Comparison of ENCODE assay signal across 1 cellular context in the genomic region with DNA sequence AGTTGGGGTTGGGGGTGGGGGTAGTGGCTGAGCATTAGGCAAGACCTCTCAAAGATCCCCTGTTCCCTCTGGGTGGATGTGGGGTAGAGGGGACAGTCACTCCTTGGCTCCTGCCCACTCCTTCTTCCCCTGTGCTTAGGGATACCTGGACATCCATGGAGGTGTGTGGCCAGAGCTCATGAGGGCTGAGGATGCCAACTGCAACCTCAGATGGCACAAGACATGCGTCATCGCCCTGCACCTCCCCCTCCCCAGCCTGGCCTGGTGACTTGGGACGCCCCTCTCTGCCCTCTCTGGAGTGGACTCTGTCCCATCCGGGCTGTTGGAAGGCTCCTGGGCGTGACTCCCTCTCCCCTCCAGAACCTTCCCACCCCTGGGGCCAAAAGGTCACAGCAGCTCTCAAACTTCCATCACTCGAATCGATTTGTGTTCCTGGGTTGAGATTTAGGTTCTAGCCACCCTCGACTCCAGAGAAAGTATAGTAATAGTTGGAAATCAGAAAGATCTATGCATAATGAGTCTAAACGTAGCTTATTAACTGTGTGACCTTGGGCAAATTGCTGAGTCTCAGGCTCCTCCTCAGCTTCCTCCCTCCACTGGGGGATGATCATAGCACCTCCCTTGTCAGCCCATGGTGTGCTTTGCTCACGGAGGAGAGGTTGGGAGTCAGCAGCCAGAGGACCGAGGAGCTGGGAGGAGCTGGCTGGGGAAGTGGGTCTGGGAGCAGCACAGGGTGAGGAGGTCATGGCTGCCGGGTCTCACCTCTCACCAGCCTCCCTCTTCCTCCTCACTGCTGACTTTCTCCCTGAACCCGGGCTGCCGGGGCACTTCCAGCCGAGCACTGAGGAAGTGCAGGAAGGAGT.
TF ChIP-seq lines count a peak whose summit lies in the region.

No MANE protein-coding gene starts in this region.

TF ChIP-seq in H1, 55 proteins besides CTCF, POLR2A, EP300 and RAD21:
- TF ChIP-seq CREB1 (IDR thresholded peaks at IDR 0.05) (no peak), EZH2 (IDR thresholded peaks at IDR 0.05; ENCODE audit: low read depth, low read length, severe bottlenecking) (no peak), TCF12 (IDR thresholded peaks at IDR 0.05; ENCODE audit: low read depth, low read length) (no peak), SP2 (IDR thresholded peaks at IDR 0.05; ENCODE audit: low read length) (no peak), JUN (IDR thresholded peaks at IDR 0.05; ENCODE audit: low read depth, low read length) (no peak), HDAC6 (IDR thresholded peaks at IDR 0.05; ENCODE audit: low read depth, low read length) (no peak), CHD2 (IDR thresholded peaks at IDR 0.05; ENCODE audit: low read length) (no peak), FOSL1 (IDR thresholded peaks at IDR 0.05; ENCODE audit: insufficient read depth, low read depth, low read length) (no peak), BACH1 (IDR thresholded peaks at IDR 0.05; ENCODE audit: low read length) (no peak), TAF1 (IDR thresholded peaks at IDR 0.05; ENCODE audit: low read depth, low read length) (no peak), SIX5 (IDR thresholded peaks at IDR 0.05; ENCODE audit: low read depth, low read length) (no peak), KDM1A (IDR thresholded peaks at IDR 0.05; ENCODE audit: borderline replicate concordance, low read length) (no peak), YY1 (IDR thresholded peaks at IDR 0.05; ENCODE audit: low read depth, low read length) (no peak), SIRT6 (IDR thresholded peaks at IDR 0.05; ENCODE audit: low read length) (no peak), RXRA (IDR thresholded peaks at IDR 0.05; ENCODE audit: insufficient read depth, low read depth, low read length) (no peak), GTF2F1 (IDR thresholded peaks at IDR 0.05; ENCODE audit: borderline replicate concordance, low read depth, low read length) (no peak), HDAC2 (IDR thresholded peaks at IDR 0.05; ENCODE audit: borderline replicate concordance in 1 of 2, low read depth in 2 of 2, low read length in 2 of 2) (no peak)
- TF ChIP-seq, protein P1, sequence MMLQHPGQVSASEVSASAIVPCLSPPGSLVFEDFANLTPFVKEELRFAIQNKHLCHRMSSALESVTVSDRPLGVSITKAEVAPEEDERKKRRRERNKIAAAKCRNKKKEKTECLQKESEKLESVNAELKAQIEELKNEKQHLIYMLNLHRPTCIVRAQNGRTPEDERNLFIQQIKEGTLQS (IDR thresholded peaks at IDR 0.05; ENCODE audit: insufficient read depth, low read depth, low read length), result no peak
- TF ChIP-seq, protein P2, sequence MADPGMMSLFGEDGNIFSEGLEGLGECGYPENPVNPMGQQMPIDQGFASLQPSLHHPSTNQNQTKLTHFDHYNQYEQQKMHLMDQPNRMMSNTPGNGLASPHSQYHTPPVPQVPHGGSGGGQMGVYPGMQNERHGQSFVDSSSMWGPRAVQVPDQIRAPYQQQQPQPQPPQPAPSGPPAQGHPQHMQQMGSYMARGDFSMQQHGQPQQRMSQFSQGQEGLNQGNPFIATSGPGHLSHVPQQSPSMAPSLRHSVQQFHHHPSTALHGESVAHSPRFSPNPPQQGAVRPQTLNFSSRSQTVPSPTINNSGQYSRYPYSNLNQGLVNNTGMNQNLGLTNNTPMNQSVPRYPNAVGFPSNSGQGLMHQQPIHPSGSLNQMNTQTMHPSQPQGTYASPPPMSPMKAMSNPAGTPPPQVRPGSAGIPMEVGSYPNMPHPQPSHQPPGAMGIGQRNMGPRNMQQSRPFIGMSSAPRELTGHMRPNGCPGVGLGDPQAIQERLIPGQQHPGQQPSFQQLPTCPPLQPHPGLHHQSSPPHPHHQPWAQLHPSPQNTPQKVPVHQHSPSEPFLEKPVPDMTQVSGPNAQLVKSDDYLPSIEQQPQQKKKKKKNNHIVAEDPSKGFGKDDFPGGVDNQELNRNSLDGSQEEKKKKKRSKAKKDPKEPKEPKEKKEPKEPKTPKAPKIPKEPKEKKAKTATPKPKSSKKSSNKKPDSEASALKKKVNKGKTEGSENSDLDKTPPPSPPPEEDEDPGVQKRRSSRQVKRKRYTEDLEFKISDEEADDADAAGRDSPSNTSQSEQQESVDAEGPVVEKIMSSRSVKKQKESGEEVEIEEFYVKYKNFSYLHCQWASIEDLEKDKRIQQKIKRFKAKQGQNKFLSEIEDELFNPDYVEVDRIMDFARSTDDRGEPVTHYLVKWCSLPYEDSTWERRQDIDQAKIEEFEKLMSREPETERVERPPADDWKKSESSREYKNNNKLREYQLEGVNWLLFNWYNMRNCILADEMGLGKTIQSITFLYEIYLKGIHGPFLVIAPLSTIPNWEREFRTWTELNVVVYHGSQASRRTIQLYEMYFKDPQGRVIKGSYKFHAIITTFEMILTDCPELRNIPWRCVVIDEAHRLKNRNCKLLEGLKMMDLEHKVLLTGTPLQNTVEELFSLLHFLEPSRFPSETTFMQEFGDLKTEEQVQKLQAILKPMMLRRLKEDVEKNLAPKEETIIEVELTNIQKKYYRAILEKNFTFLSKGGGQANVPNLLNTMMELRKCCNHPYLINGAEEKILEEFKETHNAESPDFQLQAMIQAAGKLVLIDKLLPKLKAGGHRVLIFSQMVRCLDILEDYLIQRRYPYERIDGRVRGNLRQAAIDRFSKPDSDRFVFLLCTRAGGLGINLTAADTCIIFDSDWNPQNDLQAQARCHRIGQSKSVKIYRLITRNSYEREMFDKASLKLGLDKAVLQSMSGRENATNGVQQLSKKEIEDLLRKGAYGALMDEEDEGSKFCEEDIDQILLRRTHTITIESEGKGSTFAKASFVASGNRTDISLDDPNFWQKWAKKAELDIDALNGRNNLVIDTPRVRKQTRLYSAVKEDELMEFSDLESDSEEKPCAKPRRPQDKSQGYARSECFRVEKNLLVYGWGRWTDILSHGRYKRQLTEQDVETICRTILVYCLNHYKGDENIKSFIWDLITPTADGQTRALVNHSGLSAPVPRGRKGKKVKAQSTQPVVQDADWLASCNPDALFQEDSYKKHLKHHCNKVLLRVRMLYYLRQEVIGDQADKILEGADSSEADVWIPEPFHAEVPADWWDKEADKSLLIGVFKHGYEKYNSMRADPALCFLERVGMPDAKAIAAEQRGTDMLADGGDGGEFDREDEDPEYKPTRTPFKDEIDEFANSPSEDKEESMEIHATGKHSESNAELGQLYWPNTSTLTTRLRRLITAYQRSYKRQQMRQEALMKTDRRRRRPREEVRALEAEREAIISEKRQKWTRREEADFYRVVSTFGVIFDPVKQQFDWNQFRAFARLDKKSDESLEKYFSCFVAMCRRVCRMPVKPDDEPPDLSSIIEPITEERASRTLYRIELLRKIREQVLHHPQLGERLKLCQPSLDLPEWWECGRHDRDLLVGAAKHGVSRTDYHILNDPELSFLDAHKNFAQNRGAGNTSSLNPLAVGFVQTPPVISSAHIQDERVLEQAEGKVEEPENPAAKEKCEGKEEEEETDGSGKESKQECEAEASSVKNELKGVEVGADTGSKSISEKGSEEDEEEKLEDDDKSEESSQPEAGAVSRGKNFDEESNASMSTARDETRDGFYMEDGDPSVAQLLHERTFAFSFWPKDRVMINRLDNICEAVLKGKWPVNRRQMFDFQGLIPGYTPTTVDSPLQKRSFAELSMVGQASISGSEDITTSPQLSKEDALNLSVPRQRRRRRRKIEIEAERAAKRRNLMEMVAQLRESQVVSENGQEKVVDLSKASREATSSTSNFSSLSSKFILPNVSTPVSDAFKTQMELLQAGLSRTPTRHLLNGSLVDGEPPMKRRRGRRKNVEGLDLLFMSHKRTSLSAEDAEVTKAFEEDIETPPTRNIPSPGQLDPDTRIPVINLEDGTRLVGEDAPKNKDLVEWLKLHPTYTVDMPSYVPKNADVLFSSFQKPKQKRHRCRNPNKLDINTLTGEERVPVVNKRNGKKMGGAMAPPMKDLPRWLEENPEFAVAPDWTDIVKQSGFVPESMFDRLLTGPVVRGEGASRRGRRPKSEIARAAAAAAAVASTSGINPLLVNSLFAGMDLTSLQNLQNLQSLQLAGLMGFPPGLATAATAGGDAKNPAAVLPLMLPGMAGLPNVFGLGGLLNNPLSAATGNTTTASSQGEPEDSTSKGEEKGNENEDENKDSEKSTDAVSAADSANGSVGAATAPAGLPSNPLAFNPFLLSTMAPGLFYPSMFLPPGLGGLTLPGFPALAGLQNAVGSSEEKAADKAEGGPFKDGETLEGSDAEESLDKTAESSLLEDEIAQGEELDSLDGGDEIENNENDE (IDR thresholded peaks at IDR 0.05; ENCODE audit: insufficient replicate concordance, low read length), result no peak
